In genomic region chr5:173917788-173918786, GRCh38 we compare ENCODE assay signal across 1 cellular context.
TF ChIP-seq lines count a peak whose summit lies in the region.

No MANE protein-coding gene starts in this region.

TF ChIP-seq in K562, 482 proteins besides CTCF, POLR2A, EP300 and RAD21 (continued from another document and continues in another):
- peak in 1 of 2 experiments; percentile 100; a peak in 3 of 4 replicates for TF ChIP-seq FOXK2 (conservative IDR thresholded peaks at IDR 0.05 in 1 of 2, IDR thresholded peaks at IDR 0.05 in 1 of 2; ENCODE audit: low read depth in 2 of 2)
- no peak for TF ChIP-seq ZNF589 (CRISPR knock-in tag; IDR thresholded peaks at IDR 0.05; ENCODE audit: low read depth)
- no peak for TF ChIP-seq ZKSCAN3 (CRISPR knock-in tag; IDR thresholded peaks at IDR 0.05)
- no peak for TF ChIP-seq ZFP36 (IDR thresholded peaks at IDR 0.05; ENCODE audit: low read depth, low read length, partially characterized antibody)
- peak; percentile 66 for TF ChIP-seq TRIM28 (IDR thresholded peaks at IDR 0.05)
- TF ChIP-seq ZNF316 (IDR thresholded peaks at IDR 0.05), result no peak
- no peak for TF ChIP-seq SMAD3 (CRISPR knock-in tag; conservative IDR thresholded peaks at IDR 0.05)
- TF ChIP-seq BRF1 (IDR thresholded peaks at IDR 0.05; ENCODE audit: borderline replicate concordance, extremely low read depth, insufficient read length), result no peak
- TF ChIP-seq THRB (CRISPR knock-in tag; conservative IDR thresholded peaks at IDR 0.05), result 0 out of 2 replicates have a peak, but pooled peaks have one; percentile 23
- no peak for TF ChIP-seq XRCC3 (IDR thresholded peaks at IDR 0.05)
- no peak for TF ChIP-seq PCBP2 (IDR thresholded peaks at IDR 0.05; ENCODE audit: low read depth, low read length, poor library complexity, severe bottlenecking)
- TF ChIP-seq EZH2 (IDR thresholded peaks at IDR 0.05; ENCODE audit: borderline replicate concordance, low read depth, low read length), result no peak
- peak; percentile 47 for TF ChIP-seq ZFX (CRISPR knock-in tag; IDR thresholded peaks at IDR 0.05)
- TF ChIP-seq SAP30 (IDR thresholded peaks at IDR 0.05; ENCODE audit: borderline replicate concordance, insufficient read depth, low read depth, low read length, poor library complexity, severe bottlenecking), result no peak
- peak; percentile 39 for TF ChIP-seq VEZF1 (CRISPR knock-in tag; IDR thresholded peaks at IDR 0.05)
- TF ChIP-seq NFRKB (IDR thresholded peaks at IDR 0.05; ENCODE audit: low read depth), result peak; percentile 55; the same call in 1 of the 2 replicates
- peak; percentile 38 for TF ChIP-seq BRD9 (IDR thresholded peaks at IDR 0.05; ENCODE audit: low read depth, partially characterized antibody)
- TF ChIP-seq BCOR (IDR thresholded peaks at IDR 0.05), result no peak
- TF ChIP-seq HNRNPLL (IDR thresholded peaks at IDR 0.05; ENCODE audit: low read depth, low read length, poor library complexity, severe bottlenecking), result no peak
- no peak for TF ChIP-seq ZNF778 (CRISPR knock-in tag; IDR thresholded peaks at IDR 0.05)
- no peak for TF ChIP-seq ILF3 (IDR thresholded peaks at IDR 0.05; ENCODE audit: borderline replicate concordance)
- TF ChIP-seq HEY1 (CRISPR knock-in tag; IDR thresholded peaks at IDR 0.05; ENCODE audit: borderline replicate concordance), result no peak
- 0 out of 2 replicates have a peak, but pooled peaks have one; percentile 16 for TF ChIP-seq CREM (IDR thresholded peaks at IDR 0.05; ENCODE audit: low read depth)
- no peak for TF ChIP-seq GABPA (tag; conservative IDR thresholded peaks at IDR 0.05; ENCODE audit: low read depth)
- TF ChIP-seq ZNF354B (CRISPR knock-in tag; IDR thresholded peaks at IDR 0.05), result no peak
- TF ChIP-seq SMARCA5 (IDR thresholded peaks at IDR 0.05), result no peak; the same call in 1 of the 2 replicates
- no peak for TF ChIP-seq ZBTB17 (CRISPR knock-in tag; IDR thresholded peaks at IDR 0.05)
- TF ChIP-seq ZNF76 (CRISPR knock-in tag; IDR thresholded peaks at IDR 0.05; ENCODE audit: borderline replicate concordance), result no peak
- TF ChIP-seq AFF4 (CRISPR knock-in tag; IDR thresholded peaks at IDR 0.05), result no peak; the same call in 1 of the 2 replicates
- no peak for TF ChIP-seq MYNN (IDR thresholded peaks at IDR 0.05)
- no peak for TF ChIP-seq MYNN (CRISPR knock-in tag; IDR thresholded peaks at IDR 0.05)
- no peak for TF ChIP-seq MAZ (CRISPR knock-in tag; conservative IDR thresholded peaks at IDR 0.05 in 1 of 2, IDR thresholded peaks at IDR 0.05 in 1 of 2)
- no peak for TF ChIP-seq RUNX1 (IDR thresholded peaks at IDR 0.05; ENCODE audit: low read depth)
- no peak for TF ChIP-seq ZNF41 (CRISPR knock-in tag; conservative IDR thresholded peaks at IDR 0.05)
- TF ChIP-seq ZNF408 (CRISPR knock-in tag; IDR thresholded peaks at IDR 0.05; ENCODE audit: low read depth), result no peak
- TF ChIP-seq TSC22D4 (tag; IDR thresholded peaks at IDR 0.05), result no peak
- no peak for TF ChIP-seq ZNF121 (CRISPR knock-in tag; conservative IDR thresholded peaks at IDR 0.05)
- no peak; the same call in 1 of the 2 replicates for TF ChIP-seq BRD4 (IDR thresholded peaks at IDR 0.05)
- TF ChIP-seq BCLAF1 (IDR thresholded peaks at IDR 0.05; ENCODE audit: borderline replicate concordance in 1 of 2, control insufficient read depth in 1 of 2, low read depth in 2 of 2, low read length in 1 of 2), result peak in 1 of 2 experiments; percentile 99; a peak in 2 of 4 replicates
- TF ChIP-seq ELF1 (tag; IDR thresholded peaks at IDR 0.05), result no peak; the same call in 1 of the 2 replicates
- TF ChIP-seq CHCHD3 (CRISPR knock-in tag; IDR thresholded peaks at IDR 0.05), result no peak
- TF ChIP-seq ZNF165 (CRISPR knock-in tag; IDR thresholded peaks at IDR 0.05; ENCODE audit: borderline replicate concordance), result no peak
- TF ChIP-seq E2F3 (CRISPR knock-in tag; IDR thresholded peaks at IDR 0.05), result no peak
- TF ChIP-seq ZNF212 (CRISPR knock-in tag; IDR thresholded peaks at IDR 0.05), result no peak
- peak; percentile 97 for TF ChIP-seq TOE1 (IDR thresholded peaks at IDR 0.05; ENCODE audit: borderline replicate concordance)
- TF ChIP-seq TOE1 (CRISPR knock-in tag; IDR thresholded peaks at IDR 0.05; ENCODE audit: borderline replicate concordance, low read depth), result no peak
- no peak for TF ChIP-seq ZNF224 (CRISPR knock-in tag; IDR thresholded peaks at IDR 0.05)
- TF ChIP-seq E2F4 (CRISPR knock-in tag; IDR thresholded peaks at IDR 0.05; ENCODE audit: low read depth), result no peak
- TF ChIP-seq CUX1 (CRISPR knock-in tag; IDR thresholded peaks at IDR 0.05), result no peak
- peak; percentile 89 for TF ChIP-seq TBP (optimal IDR thresholded peaks at IDR 0.05; ENCODE audit: low read depth, low read length)
- TF ChIP-seq MCM5 (IDR thresholded peaks at IDR 0.05; ENCODE audit: low read depth), result no peak
- TF ChIP-seq HDAC8 (tag; IDR thresholded peaks at IDR 0.05), result no peak
- TF ChIP-seq ZBED1 (IDR thresholded peaks at IDR 0.05), result no peak
- TF ChIP-seq ARID3B (CRISPR knock-in tag; IDR thresholded peaks at IDR 0.05; ENCODE audit: borderline replicate concordance), result no peak
- no peak for TF ChIP-seq ZNF239 (CRISPR knock-in tag; IDR thresholded peaks at IDR 0.05)
- no peak for TF ChIP-seq EGR1 (conservative IDR thresholded peaks at IDR 0.05)
